1 cellular context compared by ENCODE assay signal in the genomic region with DNA sequence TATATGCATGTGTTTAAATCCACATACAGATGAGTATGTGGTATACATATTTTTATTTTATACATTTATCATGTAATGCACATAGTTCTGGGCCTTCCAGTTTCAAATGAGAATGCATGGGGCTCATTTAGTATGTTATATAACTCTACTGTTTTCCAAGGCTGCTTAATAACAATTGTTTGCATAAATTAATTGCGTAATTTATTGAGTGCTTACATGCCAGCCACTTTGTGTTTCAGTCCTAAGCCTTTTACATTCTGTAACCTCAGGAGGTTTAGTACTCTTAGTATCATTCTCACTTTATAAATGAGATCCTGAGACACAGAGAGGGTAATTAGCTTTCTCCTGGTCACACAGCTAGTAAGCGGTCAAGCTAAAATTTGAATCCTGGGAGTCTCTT.
TF ChIP-seq lines count a peak whose summit lies in the region.

No MANE protein-coding gene starts in this region.

TF ChIP-seq in K562, 482 proteins besides CTCF, POLR2A, EP300 and RAD21:
- TF ChIP-seq RBM25 (IDR thresholded peaks at IDR 0.05; ENCODE audit: low read depth, low read length, severe bottlenecking), result peak; percentile 36
- TF ChIP-seq, protein P1, sequence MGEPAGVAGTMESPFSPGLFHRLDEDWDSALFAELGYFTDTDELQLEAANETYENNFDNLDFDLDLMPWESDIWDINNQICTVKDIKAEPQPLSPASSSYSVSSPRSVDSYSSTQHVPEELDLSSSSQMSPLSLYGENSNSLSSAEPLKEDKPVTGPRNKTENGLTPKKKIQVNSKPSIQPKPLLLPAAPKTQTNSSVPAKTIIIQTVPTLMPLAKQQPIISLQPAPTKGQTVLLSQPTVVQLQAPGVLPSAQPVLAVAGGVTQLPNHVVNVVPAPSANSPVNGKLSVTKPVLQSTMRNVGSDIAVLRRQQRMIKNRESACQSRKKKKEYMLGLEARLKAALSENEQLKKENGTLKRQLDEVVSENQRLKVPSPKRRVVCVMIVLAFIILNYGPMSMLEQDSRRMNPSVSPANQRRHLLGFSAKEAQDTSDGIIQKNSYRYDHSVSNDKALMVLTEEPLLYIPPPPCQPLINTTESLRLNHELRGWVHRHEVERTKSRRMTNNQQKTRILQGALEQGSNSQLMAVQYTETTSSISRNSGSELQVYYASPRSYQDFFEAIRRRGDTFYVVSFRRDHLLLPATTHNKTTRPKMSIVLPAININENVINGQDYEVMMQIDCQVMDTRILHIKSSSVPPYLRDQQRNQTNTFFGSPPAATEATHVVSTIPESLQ (CRISPR knock-in tag; IDR thresholded peaks at IDR 0.05), result no peak
TF ChIP-seq in K562: peak in this region for 1.
